ENCODE assay signal across 16 cellular contexts in the genomic region with DNA sequence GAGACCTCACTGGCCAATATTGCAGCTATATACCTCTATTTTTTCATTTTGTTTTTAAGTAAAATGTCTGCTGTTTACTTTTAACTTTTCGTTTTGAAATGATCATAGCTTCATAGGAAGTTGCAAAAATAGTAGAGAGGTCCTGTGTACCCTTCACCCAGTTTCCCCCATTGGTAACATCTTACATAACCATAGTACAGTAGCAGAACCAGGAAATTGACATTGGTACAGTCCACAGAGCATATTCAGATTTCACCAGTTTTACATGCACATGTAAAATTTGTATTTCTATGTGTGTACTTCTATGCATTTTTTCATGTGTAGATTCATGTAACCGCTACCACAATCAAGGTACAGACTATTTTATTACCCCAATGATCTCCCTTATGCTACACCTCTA. TPM values are rescaled to one million over a fixed set of nuclear protein-coding genes. Genes with fewer than 3 reads are reported as not detected.
DNase-seq lines count a peak whose midpoint lies in the region; ATAC-seq and TF ChIP-seq lines count a peak whose summit lies in the region.
"Had no signal": no experiment of that assay in that cellular context is flagged by ENCODE, and none has a peak within 500 bp of the region (broad histone marks: within the 10 kb centered on the region; RNA-seq: fewer than 3 reads in every experiment).

No MANE protein-coding gene starts in this region.

- 94 to 98% methylated on average over 2 of the region's 2 CpGs for WGBS in GM23248 (ENCODE audit: low coverage in 1 of 2, low lambda C conversion rate in 2 of 2, missing lambda C conversion rate in 2 of 2), 2 experiments
- WGBS in hepatocyte (ENCODE audit: low lambda C conversion rate, missing lambda C conversion rate) = 97% methylated on average over 2 of the region's 2 CpGs

- H4K20me1 ChIP-seq in GM23248 (ENCODE audit: insufficient read depth) = no peaks in the 10 kb centered on the region
- H4K20me1 ChIP-seq in hepatocyte (ENCODE audit: insufficient read depth, poor library complexity, severe bottlenecking) = peaks cover 71% of the 10 kb centered on the region

- no peaks in the 10 kb centered on the region for H3K36me3 ChIP-seq in GM23248 (ENCODE audit: low read depth)
- no peaks in the 10 kb centered on the region for H3K36me3 ChIP-seq in RWPE2 (ENCODE audit: low read depth)
- H3K36me3 ChIP-seq in hepatocyte (replicated peaks; ENCODE audit: insufficient read depth, low read depth) = no peaks in the 10 kb centered on the region
- no peaks in the 10 kb centered on the region for H3K36me3 ChIP-seq in rectal smooth muscle tissue (ENCODE audit: control insufficient read depth, insufficient read depth, low read length)

- no peak overlapping the region for H2AFZ ChIP-seq in GM23248
- no peak overlapping the region for H2AFZ ChIP-seq in hepatocyte

- H3K27me3 Mint-ChIP-seq in naive thymus-derived CD8-positive, alpha-beta T cell = peaks cover 29 to 74% (median 45%) of the 10 kb centered on the region in 5 donors

- H3K36me3 Mint-ChIP-seq in naive thymus-derived CD8-positive, alpha-beta T cell = no peaks in the 10 kb centered on the region
- H3K36me3 Mint-ChIP-seq: CD4-positive, alpha-beta memory T cell had no signal

- TF ChIP-seq CTCF in RWPE2 (IDR thresholded peaks at IDR 0.05; ENCODE audit: poor library complexity, severe bottlenecking) (no peak), hepatocyte (IDR thresholded peaks at IDR 0.05; ENCODE audit: poor library complexity) (no peak), coronary artery (IDR thresholded peaks at IDR 0.05) (no peak)

- H3K27ac ChIP-seq in GM23248 (peak overlapping the region; percentile 14; the same call in 1 of the 2 replicates), RWPE2 (ENCODE audit: poor library complexity, severe bottlenecking) (peak overlapping the region; percentile 90), hepatocyte (no peak overlapping the region), rectal smooth muscle tissue (ENCODE audit: low read depth, low read length) (peak overlapping the region; percentile 94), coronary artery (no peak overlapping the region)

- peaks cover 83% of the 10 kb centered on the region for H3K79me2 ChIP-seq in GM23248 (ENCODE audit: insufficient read depth)
- H3K79me2 ChIP-seq in hepatocyte = peaks cover 86% of the 10 kb centered on the region

- no peak for DNase-seq in GM23248
- no peak for DNase-seq in RWPE2 (ENCODE audit: low spot score)
- no peak for DNase-seq in hepatocyte (ENCODE audit: low spot score)
- no peak for DNase-seq in naive thymus-derived CD8-positive, alpha-beta T cell
- no peak for DNase-seq in coronary artery (ENCODE audit: low spot score)
- no peak for DNase-seq in epidermal melanocyte (ENCODE audit: insufficient read length, low spot score)
- DNase-seq: CD4-positive, alpha-beta memory T cell; DMS79; H9; MV-4-11; NCI-H1417; NCI-H1930; NCI-H2171; NCI-H774 had no signal

- H3K4me1 ChIP-seq in GM23248 (ENCODE audit: insufficient read depth) = peaks cover 46% of the 10 kb centered on the region
- H3K4me1 ChIP-seq in RWPE2 (ENCODE audit: insufficient read depth, poor library complexity, severe bottlenecking) = peaks cover 71% of the 10 kb centered on the region
- H3K4me1 ChIP-seq in hepatocyte (ENCODE audit: insufficient read depth) = peaks cover 37% of the 10 kb centered on the region
- peaks cover 44% of the 10 kb centered on the region for H3K4me1 ChIP-seq in rectal smooth muscle tissue (ENCODE audit: control insufficient read depth, insufficient read depth, low read length)

- POLR2A ChIA-PET in naive thymus-derived CD8-positive, alpha-beta T cell (lab: Charles Lee) = no interaction called here

- H3K4me1 Mint-ChIP-seq in naive thymus-derived CD8-positive, alpha-beta T cell = peaks cover 2 to 14% (median 14%) of the 10 kb centered on the region in 4 donors

- ATAC-seq in RWPE2 (ENCODE audit: low read depth) = no peak
- no peak for ATAC-seq in naive thymus-derived CD8-positive, alpha-beta T cell
- ATAC-seq in GM21381 (IDR thresholded peaks at IDR 0.05; ENCODE audit: unreplicated experiment) = no peak

- H3K9me3 ChIP-seq in GM23248 (ENCODE audit: low read depth) (no peaks in the 10 kb centered on the region), RWPE2 (ENCODE audit: severe bottlenecking) (no peaks in the 10 kb centered on the region), hepatocyte (ENCODE audit: low read depth) (no peaks in the 10 kb centered on the region)

- H3K27me3 ChIP-seq in GM23248 (replicated peaks; ENCODE audit: insufficient read depth) (no peaks in the 10 kb centered on the region), RWPE2 (ENCODE audit: insufficient read depth, poor library complexity, severe bottlenecking) (no peaks in the 10 kb centered on the region), hepatocyte (no peaks in the 10 kb centered on the region), rectal smooth muscle tissue (ENCODE audit: control insufficient read depth, insufficient read depth, low read length) (no peaks in the 10 kb centered on the region)

- peaks cover 26% of the 10 kb centered on the region for H3F3A ChIP-seq in GM23248 (ENCODE audit: insufficient read depth)

- peaks cover 0 to 4% (median 0%) of the 10 kb centered on the region in 9 donors for H3K9me3 Mint-ChIP-seq in naive thymus-derived CD8-positive, alpha-beta T cell
- H3K9me3 Mint-ChIP-seq: CD4-positive, alpha-beta memory T cell had no signal

- H3K4me3 Mint-ChIP-seq in naive thymus-derived CD8-positive, alpha-beta T cell = no peak overlapping the region
- H3K4me3 Mint-ChIP-seq: CD4-positive, alpha-beta memory T cell had no signal

- H3K4me3 ChIP-seq in GM23248 (no peak overlapping the region), RWPE2 (ENCODE audit: severe bottlenecking) (no peak overlapping the region), hepatocyte (peak overlapping the region; percentile 6), rectal smooth muscle tissue (ENCODE audit: low read length) (no peak overlapping the region), coronary artery (no peak overlapping the region)

- no peak overlapping the region for H3K27ac Mint-ChIP-seq in naive thymus-derived CD8-positive, alpha-beta T cell
- H3K27ac Mint-ChIP-seq: CD4-positive, alpha-beta memory T cell had no signal

- no peaks in the 10 kb centered on the region for H3K9me2 ChIP-seq in GM23248 (ENCODE audit: insufficient read depth)
- no peaks in the 10 kb centered on the region for H3K9me2 ChIP-seq in hepatocyte (replicated peaks; ENCODE audit: insufficient read depth)

- H3K4me2 ChIP-seq in GM23248 (ENCODE audit: unreplicated experiment) (no peak overlapping the region), hepatocyte (peak overlapping the region; percentile 74)

- H3K9ac ChIP-seq in GM23248 (no peak overlapping the region), rectal smooth muscle tissue (ENCODE audit: low read length) (no peak overlapping the region)

- in situ Hi-C loops in GM23248 (cut with MboI) = no loop called here

RNA-seq across cellular contexts. Expression of gene AMOTL1, which starts 3.8 kb away (rescaled TPM):
- 50.8 and 55.9 TPM in 2 replicates for total RNA-seq in GM23248 (2014; rRNA removed; shearing (Covaris generic))
- polyA plus RNA-seq in GM23248 (2016; fragmentation: Nextera tagmentation; extraction: Ambion mirVana) (21.8 and 22.3 TPM in 2 replicates), hepatocyte (22.1 and 23.8 TPM in 2 replicates)
- total RNA-seq in hepatocyte = 46.7 and 57.7 TPM in 2 replicates
- total RNA-seq in naive thymus-derived CD8-positive, alpha-beta T cell = under 1 TPM; 0.03 to 0.08 TPM
- under 1 TPM in 2 of 3 donors, not detected in 1; 0.07 to 0.10 TPM for polyA plus RNA-seq in naive thymus-derived CD8-positive, alpha-beta T cell

Comparison
In these comparisons a context has a peak if more than half of its experiments do, and no peak if none do; other contexts are left out.
1. H3K27ac ChIP-seq: peak in GM23248 (single experiment), RWPE2 (single experiment) and rectal smooth muscle tissue (single experiment); none in hepatocyte (single experiment) and coronary artery (0 of 2).
2. RNA of gene AMOTL1, which starts 3.8 kb away (total RNA-seq): 46.7 to 57.7 TPM in hepatocyte and 50.8 to 55.9 TPM in GM23248; 0.03 to 0.08 TPM in naive thymus-derived CD8-positive, alpha-beta T cell; every median in the first group is over 10 times any median in the second.